In genomic region chr13:25657062-25657588, GRCh38 we compare ENCODE assay signal across 25 cellular contexts.
"Had no signal": no experiment of that assay in that cellular context is flagged by ENCODE, and none has a peak within 500 bp of the region (broad histone marks: within the 10 kb centered on the region; RNA-seq: fewer than 3 reads in every experiment).

No MANE protein-coding gene starts in this region.

- ATAC-seq: effector memory CD8-positive, alpha-beta T cell; left lung; naive thymus-derived CD4-positive, alpha-beta T cell; psoas muscle; right lobe of liver; stimulated activated naive B cell treated with anti-CD40 and anti-IgM and Interleukin-4, amounts not matched to agents 10 μg/mL and 1 μg/mL and 100 μg/mL, for 72 hours had no signal

- H3K36me3 ChIP-seq: left lung, neural progenitor cell, right lobe of liver, thoracic aorta, tibial nerve, upper lobe of left lung had no signal

- DNase-seq: cerebellar nuclear complex; cortex of kidney; effector memory CD8-positive, alpha-beta T cell; hypothalamus; immature natural killer cell; left lung; mesenchymal stem cell; midbrain; naive thymus-derived CD4-positive, alpha-beta T cell; posterior cingulate gyrus; psoas muscle; right lobe of liver; small intestine; stimulated activated CD4-positive, alpha-beta T cell treated with anti-CD3 and anti-CD28 coated beads, Interleukin-15, amount 100 ng/mL, for 24 hours; stimulated activated CD4-positive, alpha-beta T cell treated with anti-CD3 and anti-CD28 coated beads, Interleukin-2, amount 100 ng/mL, for 48 hours; stimulated activated naive B cell treated with anti-CD40 and anti-IgM and Interleukin-4, amounts not matched to agents 10 μg/mL and 1 μg/mL and 100 μg/mL, for 72 hours; upper lobe of left lung had no signal

- H3K4me1 ChIP-seq: left lung, right lobe of liver, tibial nerve, upper lobe of left lung had no signal

- H2AFZ ChIP-seq: neural progenitor cell had no signal

- H3K4me3 Mint-ChIP-seq: effector memory CD8-positive, alpha-beta T cell; immature natural killer cell; naive thymus-derived CD4-positive, alpha-beta T cell; neural progenitor cell; stimulated activated naive B cell treated with anti-CD40 and anti-IgM and Interleukin-4, amounts not matched to agents 10 μg/mL and 1 μg/mL and 100 μg/mL, for 72 hours; stimulated activated naive CD8-positive, alpha-beta T cell treated with anti-CD3 and anti-CD28 coated beads, Interleukin-15, Interleukin-2, amounts not matched to agents 100 ng/mL and 50 ng/mL, for 24 hours had no signal

- FAIRE-seq: endometrium, frontal cortex, keratinocyte, small intestine, urothelium cell line had no signal

- H3K27ac Mint-ChIP-seq: effector memory CD8-positive, alpha-beta T cell; immature natural killer cell; naive thymus-derived CD4-positive, alpha-beta T cell; neural progenitor cell; stimulated activated naive B cell treated with anti-CD40 and anti-IgM and Interleukin-4, amounts not matched to agents 10 μg/mL and 1 μg/mL and 100 μg/mL, for 72 hours; stimulated activated naive CD8-positive, alpha-beta T cell treated with anti-CD3 and anti-CD28 coated beads, Interleukin-15, Interleukin-2, amounts not matched to agents 100 ng/mL and 50 ng/mL, for 24 hours had no signal

- H3K36me3 Mint-ChIP-seq: immature natural killer cell; naive thymus-derived CD4-positive, alpha-beta T cell; neural progenitor cell; stimulated activated naive B cell treated with anti-CD40 and anti-IgM and Interleukin-4, amounts not matched to agents 10 μg/mL and 1 μg/mL and 100 μg/mL, for 72 hours had no signal

- H3K27me3 ChIP-seq: left lung, neural progenitor cell, right lobe of liver, tibial nerve, upper lobe of left lung had no signal

- H3K4me3 ChIP-seq: left lung, neural progenitor cell, psoas muscle, right lobe of liver, thoracic aorta, tibial nerve, upper lobe of left lung had no signal

- H3K27me3 Mint-ChIP-seq: stimulated activated naive B cell treated with anti-CD40 and anti-IgM and Interleukin-4, amounts not matched to agents 10 μg/mL and 1 μg/mL and 100 μg/mL, for 72 hours had no signal

- H3K4me2 ChIP-seq: neural progenitor cell had no signal

- H3K27ac ChIP-seq: left lung, neural progenitor cell, psoas muscle, right lobe of liver, thoracic aorta, tibial nerve, upper lobe of left lung had no signal

- H3K9me3 ChIP-seq: left lung, psoas muscle, right lobe of liver, thoracic aorta, tibial nerve, upper lobe of left lung had no signal

- H3K4me1 Mint-ChIP-seq: naive thymus-derived CD4-positive, alpha-beta T cell; stimulated activated naive B cell treated with anti-CD40 and anti-IgM and Interleukin-4, amounts not matched to agents 10 μg/mL and 1 μg/mL and 100 μg/mL, for 72 hours had no signal

- H3K9me3 Mint-ChIP-seq: effector memory CD8-positive, alpha-beta T cell; naive thymus-derived CD4-positive, alpha-beta T cell; neural progenitor cell; stimulated activated naive B cell treated with anti-CD40 and anti-IgM and Interleukin-4, amounts not matched to agents 10 μg/mL and 1 μg/mL and 100 μg/mL, for 72 hours; stimulated activated naive CD8-positive, alpha-beta T cell treated with anti-CD3 and anti-CD28 coated beads, Interleukin-15, Interleukin-2, amounts not matched to agents 100 ng/mL and 50 ng/mL, for 24 hours had no signal
